31 cellular contexts compared by ENCODE assay signal in the genomic region with DNA sequence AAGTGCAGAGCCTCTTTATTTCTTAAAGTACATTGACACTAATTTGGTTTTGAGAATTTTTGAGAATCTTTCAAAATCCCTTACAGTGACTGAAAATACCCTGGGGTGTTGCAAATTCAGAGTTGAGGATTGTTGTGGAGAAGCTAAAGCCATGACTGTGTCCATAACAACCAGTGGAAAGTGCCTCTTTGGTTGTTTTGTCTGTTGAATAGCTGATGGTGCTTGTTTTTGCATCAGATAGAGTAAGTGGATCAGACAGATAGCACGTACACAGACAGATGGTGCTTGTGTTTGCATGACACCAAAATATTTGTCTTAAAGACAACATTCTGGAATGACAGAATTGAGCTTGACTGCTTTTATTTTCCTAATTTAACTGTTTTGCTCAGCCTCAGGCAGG.
"Had no signal": no experiment of that assay in that cellular context is flagged by ENCODE, and none has a peak within 500 bp of the region (broad histone marks: within the 10 kb centered on the region; RNA-seq: fewer than 3 reads in every experiment).

No MANE protein-coding gene starts in this region.

- H3K4me3 ChIP-seq: coronary artery, dorsolateral prefrontal cortex, gastrocnemius medialis, hepatocyte, pancreas, psoas muscle, right atrium auricular region, smooth muscle cell, upper lobe of left lung, vagina had no signal

- H3K36me3 ChIP-seq: brain microvascular endothelial cell, gastrocnemius medialis, pancreas, right atrium auricular region, upper lobe of left lung, vagina had no signal

- H3K27ac Mint-ChIP-seq: activated B cell treated with CpG ODN at 0.5 μM for 24 hours; activated CD8-positive, alpha-beta T cell treated with anti-CD3 and anti-CD28 coated beads for 36 hours; activated T-helper 17 cell treated with anti-CD3 and anti-CD28 coated beads, Interleukin-2, amount 50 U/mL, for 72 hours; naive thymus-derived CD4-positive, alpha-beta T cell; stimulated activated memory B cell treated with anti-CD40 and anti-IgM and Interleukin-4, amounts not matched to agents 10 μg/mL and 1 μg/mL and 100 μg/mL, for 72 hours; stimulated activated naive CD8-positive, alpha-beta T cell treated with anti-CD3 and anti-CD28 coated beads, Interleukin-15, amount 100 ng/mL, for 72 hours had no signal

- H3K4me3 Mint-ChIP-seq: activated B cell treated with CpG ODN at 0.5 μM for 24 hours; activated CD8-positive, alpha-beta T cell treated with anti-CD3 and anti-CD28 coated beads for 36 hours; activated T-cell treated with anti-CD3 and anti-CD28 coated beads, Interleukin-2, amount 50 U/mL, for 4 hours; activated T-helper 17 cell treated with anti-CD3 and anti-CD28 coated beads, Interleukin-2, amount 50 U/mL, for 72 hours; naive thymus-derived CD4-positive, alpha-beta T cell; neural crest cell; stimulated activated memory B cell treated with anti-CD40 and anti-IgM and Interleukin-4, amounts not matched to agents 10 μg/mL and 1 μg/mL and 100 μg/mL, for 72 hours; stimulated activated naive CD8-positive, alpha-beta T cell treated with anti-CD3 and anti-CD28 coated beads, Interleukin-15, amount 100 ng/mL, for 72 hours had no signal

- H3K4me1 ChIP-seq: gastrocnemius medialis, pancreas, psoas muscle, right atrium auricular region, upper lobe of left lung, vagina had no signal

- H3K27me3 Mint-ChIP-seq: activated B cell treated with CpG ODN at 0.5 μM for 24 hours; activated T-helper 17 cell treated with anti-CD3 and anti-CD28 coated beads, Interleukin-2, amount 50 U/mL, for 72 hours; stimulated activated memory B cell treated with anti-CD40 and anti-IgM and Interleukin-4, amounts not matched to agents 10 μg/mL and 1 μg/mL and 100 μg/mL, for 72 hours had no signal

- H3K9me3 Mint-ChIP-seq: neural crest cell had no signal

- H3K36me3 Mint-ChIP-seq: stimulated activated memory B cell treated with anti-CD40 and anti-IgM and Interleukin-4, amounts not matched to agents 10 μg/mL and 1 μg/mL and 100 μg/mL, for 72 hours had no signal

- DNase-seq: activated B cell treated with CpG ODN at 0.5 μM for 24 hours; activated CD4-positive, alpha-beta T cell treated with anti-CD3 and anti-CD28 coated beads, Interleukin-2, amount 50 U/mL, for 1 hour; activated CD8-positive, alpha-beta T cell treated with anti-CD3 and anti-CD28 coated beads for 36 hours; activated gamma-delta T cell treated with Interleukin-2 at 50 U/mL for 16 hours; activated naive CD4-positive, alpha-beta T cell treated with anti-CD3 and anti-CD28 coated beads, Interleukin-2, amount 50 U/mL, for 16 hours; activated T-cell treated with anti-CD3 and anti-CD28 coated beads, Interleukin-2, amount 50 U/mL, for 4 hours; amniotic stem cell; brain microvascular endothelial cell; dorsolateral prefrontal cortex; effector memory CD4-positive, alpha-beta T cell; gastrocnemius medialis; glutamatergic neuron; midbrain; naive thymus-derived CD4-positive, alpha-beta T cell; nucleus accumbens; pancreas; psoas muscle; stimulated activated CD4-positive, alpha-beta T cell treated with anti-CD3 and anti-CD28 coated beads, Interleukin-1b, Interleukin-23, amount 100 ng/mL, for 48 hours; stimulated activated CD4-positive, alpha-beta T cell treated with anti-CD3 and anti-CD28 coated beads, Interleukin-4, amount 100 ng/mL, for 4 hours; stimulated activated CD8-positive, alpha-beta memory T cell treated with anti-CD3 and anti-CD28 coated beads, Interleukin-4, amount 100 ng/mL, for 48 hours; stimulated activated naive CD8-positive, alpha-beta T cell treated with anti-CD3 and anti-CD28 coated beads, Interleukin-15, amount 100 ng/mL, for 72 hours; substantia nigra; upper lobe of left lung had no signal

- H3K9me3 ChIP-seq: gastrocnemius medialis, pancreas, psoas muscle, right atrium auricular region, upper lobe of left lung, vagina had no signal

- H3K27ac ChIP-seq: brain microvascular endothelial cell, coronary artery, dorsolateral prefrontal cortex, gastrocnemius medialis, hepatocyte, pancreas, psoas muscle, right atrium auricular region, upper lobe of left lung, vagina had no signal

- H3K4me1 Mint-ChIP-seq: activated B cell treated with CpG ODN at 0.5 μM for 24 hours; activated T-helper 17 cell treated with anti-CD3 and anti-CD28 coated beads, Interleukin-2, amount 50 U/mL, for 72 hours; naive thymus-derived CD4-positive, alpha-beta T cell; neural crest cell; stimulated activated memory B cell treated with anti-CD40 and anti-IgM and Interleukin-4, amounts not matched to agents 10 μg/mL and 1 μg/mL and 100 μg/mL, for 72 hours; stimulated activated naive CD8-positive, alpha-beta T cell treated with anti-CD3 and anti-CD28 coated beads, Interleukin-15, amount 100 ng/mL, for 72 hours had no signal

- H3K27me3 ChIP-seq: brain microvascular endothelial cell, gastrocnemius medialis, hepatocyte, pancreas, right atrium auricular region, upper lobe of left lung, vagina had no signal

- ATAC-seq: activated CD8-positive, alpha-beta T cell treated with anti-CD3 and anti-CD28 coated beads for 36 hours; activated T-cell treated with anti-CD3 and anti-CD28 coated beads, Interleukin-2, amount 50 U/mL, for 4 hours; activated T-helper 17 cell treated with anti-CD3 and anti-CD28 coated beads, Interleukin-2, amount 50 U/mL, for 72 hours; gastrocnemius medialis; naive thymus-derived CD4-positive, alpha-beta T cell; pancreas; psoas muscle; stimulated activated memory B cell treated with anti-CD40 and anti-IgM and Interleukin-4, amounts not matched to agents 10 μg/mL and 1 μg/mL and 100 μg/mL, for 72 hours; stimulated activated naive CD8-positive, alpha-beta T cell treated with anti-CD3 and anti-CD28 coated beads, Interleukin-15, amount 100 ng/mL, for 72 hours had no signal
